Comparison of ENCODE assay signal across 18 cellular contexts in the genomic region with DNA sequence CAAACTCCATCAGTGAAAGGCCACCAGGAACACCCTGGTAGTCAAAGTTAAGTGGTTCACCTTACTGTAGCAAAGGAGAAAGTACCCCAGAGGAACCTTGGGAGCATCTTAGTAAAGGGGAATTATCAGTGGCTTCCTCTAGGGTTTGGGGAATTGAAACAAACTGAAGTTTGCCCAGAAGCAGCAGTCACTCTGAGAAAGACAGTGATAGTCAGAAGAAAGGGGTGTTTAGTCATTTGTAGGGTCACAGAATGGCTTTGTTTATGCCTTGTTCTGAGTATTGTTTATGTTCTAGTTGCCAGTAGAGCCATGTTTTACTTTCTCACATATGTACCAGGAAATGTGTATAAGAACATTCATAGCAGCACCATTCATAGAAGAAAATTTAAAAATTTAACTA.
DNase-seq lines count a peak whose midpoint lies in the region; ATAC-seq and TF ChIP-seq lines count a peak whose summit lies in the region.
"Had no signal": no experiment of that assay in that cellular context is flagged by ENCODE, and none has a peak within 500 bp of the region (broad histone marks: within the 10 kb centered on the region; RNA-seq: fewer than 3 reads in every experiment).

No MANE protein-coding gene starts in this region.

- H3K4me1 ChIP-seq in psoas muscle = no peaks in the 10 kb centered on the region
- H3K4me1 ChIP-seq: tibial nerve had no signal

- no peak overlapping the region for H3K4me3 ChIP-seq in psoas muscle
- H3K4me3 ChIP-seq: gastroesophageal sphincter, mucosa of descending colon, tibial nerve had no signal

- TF ChIP-seq CTCF in psoas muscle (IDR thresholded peaks at IDR 0.05) = no peak

- no peak overlapping the region for H3K27ac ChIP-seq in psoas muscle
- H3K27ac ChIP-seq: gastroesophageal sphincter, tibial nerve had no signal

- H3K4me3 Mint-ChIP-seq in activated T-cell treated with anti-CD3 and anti-CD28 coated beads, Interleukin-2, amount 50 U/mL, for 72 hours = no peak overlapping the region
- H3K4me3 Mint-ChIP-seq in stimulated activated naive B cell treated with anti-CD40 and anti-IgM and Interleukin-4, amounts not matched to agents 10 μg/mL and 1 μg/mL and 100 μg/mL, for 72 hours = no peak overlapping the region
- H3K4me3 Mint-ChIP-seq: activated naive CD8-positive, alpha-beta T cell treated with anti-CD3 and anti-CD28 coated beads, Interleukin-2, amount 10 ng/mL, durations not matched to agents 7 days and 5 days; endodermal cell had no signal

- no peaks in the 10 kb centered on the region for H3K9me3 ChIP-seq in psoas muscle
- H3K9me3 ChIP-seq: gastroesophageal sphincter, mucosa of descending colon, tibial nerve had no signal

- no peaks in the 10 kb centered on the region for H3K36me3 Mint-ChIP-seq in activated T-cell treated with anti-CD3 and anti-CD28 coated beads, Interleukin-2, amount 50 U/mL, for 72 hours (ENCODE audit: insufficient read depth in 2 of 2)
- no peaks in the 10 kb centered on the region for H3K36me3 Mint-ChIP-seq in stimulated activated naive B cell treated with anti-CD40 and anti-IgM and Interleukin-4, amounts not matched to agents 10 μg/mL and 1 μg/mL and 100 μg/mL, for 72 hours
- H3K36me3 Mint-ChIP-seq: activated naive CD8-positive, alpha-beta T cell treated with anti-CD3 and anti-CD28 coated beads, Interleukin-2, amount 10 ng/mL, durations not matched to agents 7 days and 5 days had no signal

- no peaks in the 10 kb centered on the region for H3K27me3 Mint-ChIP-seq in activated T-cell treated with anti-CD3 and anti-CD28 coated beads, Interleukin-2, amount 50 U/mL, for 72 hours (ENCODE audit: low read depth)
- no peaks in the 10 kb centered on the region for H3K27me3 Mint-ChIP-seq in stimulated activated naive B cell treated with anti-CD40 and anti-IgM and Interleukin-4, amounts not matched to agents 10 μg/mL and 1 μg/mL and 100 μg/mL, for 72 hours
- H3K27me3 Mint-ChIP-seq: activated naive CD8-positive, alpha-beta T cell treated with anti-CD3 and anti-CD28 coated beads, Interleukin-2, amount 10 ng/mL, durations not matched to agents 7 days and 5 days had no signal

- no peak for DNase-seq in activated T-cell treated with anti-CD3 and anti-CD28 coated beads, Interleukin-2, amount 50 U/mL, for 72 hours
- DNase-seq in activated T-cell treated with anti-CD3 and anti-CD28 coated beads for 4 hours = no peak
- DNase-seq in stimulated activated naive B cell treated with anti-CD40 and anti-IgM and Interleukin-4, amounts not matched to agents 10 μg/mL and 1 μg/mL and 100 μg/mL, for 72 hours = no peak
- DNase-seq in psoas muscle = no peak
- DNase-seq in stimulated activated CD4-positive, alpha-beta T cell treated with anti-CD3 and anti-CD28 coated beads, Interleukin-4, amount 100 ng/mL, for 24 hours = no peak
- DNase-seq: 8988T; activated CD4-positive, CD25-positive, alpha-beta regulatory T cell; activated CD8-positive, alpha-beta memory T cell treated with anti-CD3 and anti-CD28 coated beads, Interleukin-2, amount 50 U/mL, for 48 hours; activated naive CD8-positive, alpha-beta T cell treated with anti-CD3 and anti-CD28 coated beads, Interleukin-2, amount 10 ng/mL, durations not matched to agents 7 days and 5 days; endodermal cell; mucosa of descending colon; NCI-H1092; PC-3 had no signal

- H3K27me3 ChIP-seq in psoas muscle (ENCODE audit: insufficient read depth in 3 of 3, low read length in 2 of 3) = no peaks in the 10 kb centered on the region
- H3K27me3 ChIP-seq: gastroesophageal sphincter, tibial nerve had no signal

- H3K27ac Mint-ChIP-seq in activated T-cell treated with anti-CD3 and anti-CD28 coated beads, Interleukin-2, amount 50 U/mL, for 72 hours = no peak overlapping the region
- no peak overlapping the region for H3K27ac Mint-ChIP-seq in stimulated activated naive B cell treated with anti-CD40 and anti-IgM and Interleukin-4, amounts not matched to agents 10 μg/mL and 1 μg/mL and 100 μg/mL, for 72 hours
- H3K27ac Mint-ChIP-seq: activated naive CD8-positive, alpha-beta T cell treated with anti-CD3 and anti-CD28 coated beads, Interleukin-2, amount 10 ng/mL, durations not matched to agents 7 days and 5 days; endodermal cell had no signal

- H3K9me3 Mint-ChIP-seq in activated T-cell treated with anti-CD3 and anti-CD28 coated beads, Interleukin-2, amount 50 U/mL, for 72 hours = peaks cover 2 to 3% of the 10 kb centered on the region in 2 donors
- H3K9me3 Mint-ChIP-seq in stimulated activated naive B cell treated with anti-CD40 and anti-IgM and Interleukin-4, amounts not matched to agents 10 μg/mL and 1 μg/mL and 100 μg/mL, for 72 hours = peaks cover 0 to 4% of the 10 kb centered on the region in 2 donors
- H3K9me3 Mint-ChIP-seq: activated naive CD8-positive, alpha-beta T cell treated with anti-CD3 and anti-CD28 coated beads, Interleukin-2, amount 10 ng/mL, durations not matched to agents 7 days and 5 days; endodermal cell had no signal

- intact Hi-C loops in psoas muscle (cut with DNase I) = no loop called here

- no peaks in the 10 kb centered on the region for H3K36me3 ChIP-seq in psoas muscle (ENCODE audit: insufficient read depth in 1 of 2, low read depth in 1 of 2)
- H3K36me3 ChIP-seq: gastroesophageal sphincter, tibial nerve had no signal

- no peaks in the 10 kb centered on the region for H3K4me1 Mint-ChIP-seq in activated T-cell treated with anti-CD3 and anti-CD28 coated beads, Interleukin-2, amount 50 U/mL, for 72 hours (ENCODE audit: low read depth)
- H3K4me1 Mint-ChIP-seq in stimulated activated naive B cell treated with anti-CD40 and anti-IgM and Interleukin-4, amounts not matched to agents 10 μg/mL and 1 μg/mL and 100 μg/mL, for 72 hours = peaks cover 14 to 22% of the 10 kb centered on the region in 2 donors
- H3K4me1 Mint-ChIP-seq: activated naive CD8-positive, alpha-beta T cell treated with anti-CD3 and anti-CD28 coated beads, Interleukin-2, amount 10 ng/mL, durations not matched to agents 7 days and 5 days; endodermal cell had no signal

- peak; percentile 32 to 82 for ATAC-seq in activated T-cell treated with anti-CD3 and anti-CD28 coated beads, Interleukin-2, amount 50 U/mL, for 72 hours (replicated peaks in 1 of 2)
- ATAC-seq in GM21723 (IDR thresholded peaks at IDR 0.05; ENCODE audit: unreplicated experiment) = peak; percentile 70
- ATAC-seq in HG03108 (IDR thresholded peaks at IDR 0.05; ENCODE audit: unreplicated experiment) = peak; percentile 84
- peak; percentile 56 to 94 for ATAC-seq in stimulated activated naive B cell treated with anti-CD40 and anti-IgM and Interleukin-4, amounts not matched to agents 10 μg/mL and 1 μg/mL and 100 μg/mL, for 72 hours (replicated peaks)
- ATAC-seq in psoas muscle = no peak
- no peak for ATAC-seq in GM19324 (IDR thresholded peaks at IDR 0.05; ENCODE audit: low FRiP score, unreplicated experiment)
- ATAC-seq: gastroesophageal sphincter, mucosa of descending colon, PC-3 had no signal

Comparison
In these comparisons a context has a peak if more than half of its experiments do, and no peak if none do; other contexts are left out.
1. ATAC-seq: peak in activated T-cell treated with anti-CD3 and anti-CD28 coated beads, Interleukin-2, amount 50 U/mL, for 72 hours (2 of 2), GM21723 (single experiment), HG03108 (single experiment) and stimulated activated naive B cell treated with anti-CD40 and anti-IgM and Interleukin-4, amounts not matched to agents 10 μg/mL and 1 μg/mL and 100 μg/mL, for 72 hours (2 of 2); none in psoas muscle (0 of 4) and GM19324 (single experiment).